In the genomic region with DNA sequence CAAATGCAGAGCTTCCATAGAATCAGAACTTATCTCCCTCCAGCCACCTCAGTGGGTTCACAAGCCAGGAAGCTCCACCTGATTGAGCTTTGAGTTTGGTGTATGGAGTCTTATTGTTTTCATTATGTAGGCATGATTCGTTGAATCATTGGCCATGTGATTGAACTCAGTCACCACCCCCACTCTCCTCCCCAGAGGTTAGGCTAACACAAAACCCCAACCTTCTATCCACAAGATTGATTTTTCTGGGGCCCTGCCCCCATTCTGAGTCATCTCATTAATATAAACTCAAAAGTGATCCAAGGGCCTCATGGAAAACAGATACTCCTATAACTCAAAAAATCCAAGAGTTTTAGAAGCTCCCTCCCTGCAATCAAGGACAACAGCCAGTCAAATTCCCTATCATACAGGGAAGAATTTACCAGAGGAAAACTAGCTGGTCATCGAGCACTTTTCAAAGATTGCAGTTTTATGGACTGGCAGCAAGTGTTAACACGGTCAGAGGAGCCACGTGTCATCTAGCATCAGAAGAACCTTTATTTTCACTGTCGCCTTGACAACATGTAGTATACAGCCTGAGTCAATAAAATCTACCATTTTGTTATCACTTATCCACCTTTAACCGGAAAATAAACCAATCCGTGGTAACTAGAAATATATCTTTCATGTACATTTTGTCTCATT, we compare ENCODE assay signal across 22 cellular contexts. TPM values are rescaled to one million over a fixed set of nuclear protein-coding genes. Genes with fewer than 3 reads are reported as not detected.
DNase-seq lines count a peak whose midpoint lies in the region; ATAC-seq and TF ChIP-seq lines count a peak whose summit lies in the region.
"Had no signal": no experiment of that assay in that cellular context is flagged by ENCODE, and none has a peak within 500 bp of the region (broad histone marks: within the 10 kb centered on the region; RNA-seq: fewer than 3 reads in every experiment).

No MANE protein-coding gene starts in this region.

- H2BK120ac ChIP-seq in IMR-90 (ENCODE audit: low read depth, low read length) = no peak overlapping the region

- H4K20me1 ChIP-seq in IMR-90 (ENCODE audit: insufficient read depth, low read length) = no peaks in the 10 kb centered on the region
- H4K20me1 ChIP-seq: BLaER1 treated with 17β-estradiol and CSF1 and Interleukin-3, amounts not matched to agents 10 nM and 100 nM had no signal

- H3K56ac ChIP-seq in IMR-90 (ENCODE audit: extremely low read depth, insufficient read depth, low read length) = no peak overlapping the region

- ATAC-seq in IMR-90 (ENCODE audit: low read depth) (peak; percentile 69), HG02973 (IDR thresholded peaks at IDR 0.05; ENCODE audit: unreplicated experiment) (no peak), HG03139 (IDR thresholded peaks at IDR 0.05; ENCODE audit: unreplicated experiment) (no peak)
- no peak for ATAC-seq in activated naive CD4-positive, alpha-beta T cell treated with anti-CD3 and anti-CD28 coated beads, Interleukin-2, amount 50 U/mL, for 72 hours
- ATAC-seq: activated T-helper 17 cell treated with anti-CD3 and anti-CD28 coated beads, Interleukin-2, amount 50 U/mL, for 72 hours; heart left ventricle had no signal

- POLR2A ChIA-PET in IMR-90 (lab: Charles Lee; ENCODE audit: unreplicated experiment) = no interaction called here

- no peaks in the 10 kb centered on the region; the same call in 1 of the 2 replicates for H3K27me3 ChIP-seq in IMR-90 (ENCODE audit: control insufficient read depth, insufficient read depth, low read length)
- H3K27me3 ChIP-seq: BLaER1 treated with 17β-estradiol and CSF1 and Interleukin-3, amounts not matched to agents 10 nM and 100 nM; heart left ventricle; Peyer's patch; sigmoid colon; suprapubic skin had no signal

- no peak overlapping the region for H2AFZ ChIP-seq in IMR-90 (replicated peaks; ENCODE audit: low read length, poor library complexity)

- H3K79me1 ChIP-seq in IMR-90 (ENCODE audit: low read depth in 1 of 2, low read length in 2 of 2) = no peaks in the 10 kb centered on the region

- H3K4ac ChIP-seq in IMR-90 (ENCODE audit: low read depth, low read length) = no peak overlapping the region

- 60% methylated on average over 1 of the region's 7 CpGs; no CpG with 5 or more reads in 1 of the 2 experiments for WGBS in IMR-90 (ENCODE audit: extremely low coverage in 2 of 2, insufficient read length in 1 of 2), 2 experiments

- no peaks in the 10 kb centered on the region for H3K36me3 ChIP-seq in IMR-90 (ENCODE audit: control insufficient read depth, insufficient read depth, low read length)
- H3K36me3 ChIP-seq: BLaER1 treated with 17β-estradiol and CSF1 and Interleukin-3, amounts not matched to agents 10 nM and 100 nM; Peyer's patch; suprapubic skin had no signal

- dilution Hi-C loops in IMR-90 (cut with HindIII; ENCODE audit: low sequenced_read_pairs, unreplicated experiment) = no loop called here

- intact Hi-C loops in IMR-90 (cut with micrococcal nuclease) = no loop called here

- CTCF ChIA-PET in IMR-90 (lab: Yijun Ruan, JAX) = interaction anchor here (0.9 kb wide), 1 partner anchor 13 kb away, joined by 3 read pairs; no protein-coding TSS in a partner anchor

- no peak for TF ChIP-seq POLR2A in IMR-90 (IDR thresholded peaks at IDR 0.05; ENCODE audit: low read depth, low read length)

- no peak overlapping the region for H2BK15ac ChIP-seq in IMR-90 (ENCODE audit: low read depth, low read length)

- no peaks in the 10 kb centered on the region for H3K9me1 ChIP-seq in IMR-90 (ENCODE audit: insufficient read depth, low read length)

- H3K9me3 ChIP-seq in IMR-90 (ENCODE audit: control insufficient read depth, insufficient read depth, low read length) = no peaks in the 10 kb centered on the region
- H3K9me3 ChIP-seq: BLaER1 treated with 17β-estradiol and CSF1 and Interleukin-3, amounts not matched to agents 10 nM and 100 nM; heart left ventricle; Peyer's patch; sigmoid colon; suprapubic skin had no signal

- in situ Hi-C loops in IMR-90 (cut with MboI; ENCODE audit: low sequenced_read_pairs) = no loop called here

- H3K27ac ChIP-seq in IMR-90 (ENCODE audit: insufficient read depth, low read length) = no peak overlapping the region
- H3K27ac ChIP-seq: BLaER1 treated with 17β-estradiol and CSF1 and Interleukin-3, amounts not matched to agents 10 nM and 100 nM; heart left ventricle; Peyer's patch; sigmoid colon; suprapubic skin had no signal

- no peaks in the 10 kb centered on the region for H3K4me1 ChIP-seq in IMR-90 (ENCODE audit: control insufficient read depth, insufficient read depth, low read length)
- H3K4me1 ChIP-seq: BLaER1 treated with 17β-estradiol and CSF1 and Interleukin-3, amounts not matched to agents 10 nM and 100 nM; Peyer's patch; suprapubic skin had no signal

- no peak overlapping the region for H2AK9ac ChIP-seq in IMR-90 (replicated peaks; ENCODE audit: low read depth, low read length, poor library complexity)

- no peak overlapping the region for H4K8ac ChIP-seq in IMR-90 (ENCODE audit: low read depth in 2 of 2, low read length in 2 of 2)

- H3K9ac ChIP-seq in IMR-90 (ENCODE audit: low read depth, low read length) = no peak overlapping the region
- H3K9ac ChIP-seq: BLaER1 treated with 17β-estradiol and CSF1 and Interleukin-3, amounts not matched to agents 10 nM and 100 nM had no signal

- H2AK5ac ChIP-seq in IMR-90 (ENCODE audit: low read depth, low read length) = no peak overlapping the region

- no peak overlapping the region for H3K23ac ChIP-seq in IMR-90 (ENCODE audit: low read depth, low read length)

- no peak overlapping the region for H3K4me3 ChIP-seq in IMR-90 (ENCODE audit: insufficient read depth, low read depth, low read length)
- H3K4me3 ChIP-seq: BLaER1 treated with 17β-estradiol and CSF1 and Interleukin-3, amounts not matched to agents 10 nM and 100 nM; heart left ventricle; Peyer's patch; sigmoid colon; suprapubic skin had no signal

- TF ChIP-seq RAD21 in IMR-90 (IDR thresholded peaks at IDR 0.05; ENCODE audit: low read length) = no peak

- H3K36me3 Mint-ChIP-seq in activated naive CD4-positive, alpha-beta T cell treated with anti-CD3 and anti-CD28 coated beads, Interleukin-2, amount 50 U/mL, for 72 hours = no peaks in the 10 kb centered on the region
- H3K36me3 Mint-ChIP-seq: IgD-negative memory B cell had no signal

- no peak overlapping the region for H3K14ac ChIP-seq in IMR-90 (replicated peaks; ENCODE audit: low read depth, low read length)

- H4K5ac ChIP-seq in IMR-90 (ENCODE audit: low read depth, low read length) = no peak overlapping the region

- no peak overlapping the region for H2BK5ac ChIP-seq in IMR-90 (ENCODE audit: low read depth, low read length, poor library complexity, severe bottlenecking)

- no peaks in the 10 kb centered on the region for H3K9me3 Mint-ChIP-seq in activated naive CD4-positive, alpha-beta T cell treated with anti-CD3 and anti-CD28 coated beads, Interleukin-2, amount 50 U/mL, for 72 hours

- BruUV-seq in IMR-90 (replicated peaks; lab: Mats Ljungman, UMichigan) = no TSS peak

- H2BK20ac ChIP-seq in IMR-90 (ENCODE audit: low read depth, low read length) = no peak overlapping the region

- H3K4me2 ChIP-seq in IMR-90 (ENCODE audit: low read depth, low read length) = no peak overlapping the region
- H3K4me2 ChIP-seq: BLaER1 treated with 17β-estradiol and CSF1 and Interleukin-3, amounts not matched to agents 10 nM and 100 nM had no signal

- DNase-seq in COLO829 (ENCODE audit: low spot score) = peak; percentile 48
- peak; percentile 77 for DNase-seq in IMR-90
- peak; percentile 45 for DNase-seq in fibroblast of gingiva (ENCODE audit: low read depth)
- DNase-seq in mucosa of gallbladder (ENCODE audit: low spot score) = peak; percentile 71
- DNase-seq in activated naive CD4-positive, alpha-beta T cell treated with anti-CD3 and anti-CD28 coated beads, Interleukin-2, amount 50 U/mL, for 72 hours (ENCODE audit: low spot score in 2 of 2) = no peak
- DNase-seq: activated CD8-positive, alpha-beta memory T cell treated with anti-CD3 and anti-CD28 coated beads for 24 hours; amniotic stem cell; heart left ventricle; HFFc6; islet precursor cell; NCI-H1048; NCI-H82; occipital lobe; Peyer's patch; sigmoid colon; stimulated activated CD4-positive, alpha-beta T cell treated with anti-CD3 and anti-CD28 coated beads, Interleukin-4, amount 100 ng/mL, for 1 hour had no signal

- no peak for TF ChIP-seq CTCF in IMR-90 (conservative IDR thresholded peaks at IDR 0.05; ENCODE audit: low read depth, low read length)

- H4K91ac ChIP-seq in IMR-90 (ENCODE audit: insufficient read depth, low read depth, low read length) = no peak overlapping the region

- H3K18ac ChIP-seq in IMR-90 (ENCODE audit: low read depth, low read length) = no peak overlapping the region

- no peak overlapping the region for H3K27ac Mint-ChIP-seq in activated naive CD4-positive, alpha-beta T cell treated with anti-CD3 and anti-CD28 coated beads, Interleukin-2, amount 50 U/mL, for 72 hours
- H3K27ac Mint-ChIP-seq: activated T-helper 17 cell treated with anti-CD3 and anti-CD28 coated beads, Interleukin-2, amount 50 U/mL, for 72 hours; HFFc6; IgD-negative memory B cell had no signal

TF ChIP-seq in IMR-90, 13 proteins besides CTCF, POLR2A, EP300 and RAD21:
- TF ChIP-seq, protein P1, sequence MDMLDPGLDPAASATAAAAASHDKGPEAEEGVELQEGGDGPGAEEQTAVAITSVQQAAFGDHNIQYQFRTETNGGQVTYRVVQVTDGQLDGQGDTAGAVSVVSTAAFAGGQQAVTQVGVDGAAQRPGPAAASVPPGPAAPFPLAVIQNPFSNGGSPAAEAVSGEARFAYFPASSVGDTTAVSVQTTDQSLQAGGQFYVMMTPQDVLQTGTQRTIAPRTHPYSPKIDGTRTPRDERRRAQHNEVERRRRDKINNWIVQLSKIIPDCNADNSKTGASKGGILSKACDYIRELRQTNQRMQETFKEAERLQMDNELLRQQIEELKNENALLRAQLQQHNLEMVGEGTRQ (IDR thresholded peaks at IDR 0.05; ENCODE audit: low read depth, low read length) = peak; percentile 46; the same call in 1 of the 2 replicates
- TF ChIP-seq RCOR1 (IDR thresholded peaks at IDR 0.05; ENCODE audit: insufficient replicate concordance, low read length) (no peak), RFX5 (IDR thresholded peaks at IDR 0.05; ENCODE audit: low read depth, low read length) (no peak)

RNA-seq across cellular contexts. Expression of a gene that starts 35.9 kb away (rescaled TPM):
- total RNA-seq in IMR-90 (2012; rRNA removed) (2.8 and 2.9 TPM in 2 replicates), mucosa of gallbladder (13.5 TPM)
- polyA plus RNA-seq in IMR-90 (2012; rRNA removed) = 2.6 and 3.8 TPM in 2 replicates
- polyA plus RNA-seq in IMR-90 (2012; cell fraction: cytosol; rRNA removed) = 0.90 and 1.3 TPM in 2 replicates
- 0.49 and 4.4 TPM in 2 replicates for polyA plus RNA-seq in IMR-90 (2012; cell fraction: nucleus; rRNA removed; ENCODE audit: low replicate concordance)
- under 1 TPM; 0.20 to 0.27 TPM for total RNA-seq in activated naive CD4-positive, alpha-beta T cell treated with anti-CD3 and anti-CD28 coated beads, Interleukin-2, amount 50 U/mL, for 72 hours

RNA-seq across cellular contexts. Expression of a gene that starts 56.3 kb away (rescaled TPM):
- total RNA-seq in IMR-90 (2012; rRNA removed) (0.28 and 0.54 TPM in 2 replicates), mucosa of gallbladder (20.0 TPM)
- polyA plus RNA-seq in IMR-90 (2012; rRNA removed) = 0.11 and 0.19 TPM in 2 replicates
- polyA plus RNA-seq in IMR-90 (2012; cell fraction: cytosol; rRNA removed) = 0.05 and 0.10 TPM in 2 replicates
- polyA plus RNA-seq in IMR-90 (2012; cell fraction: nucleus; rRNA removed; ENCODE audit: low replicate concordance) = 0.07 and 0.25 TPM in 2 replicates
- not detected for total RNA-seq in activated naive CD4-positive, alpha-beta T cell treated with anti-CD3 and anti-CD28 coated beads, Interleukin-2, amount 50 U/mL, for 72 hours
- total RNA-seq: activated T-helper 17 cell treated with anti-CD3 and anti-CD28 coated beads, Interleukin-2, amount 50 U/mL, for 72 hours; HFFc6 had no signal
- polyA plus RNA-seq: IgD-negative memory B cell had no signal

Comparison
In these comparisons a context has a peak if more than half of its experiments do, and no peak if none do; other contexts are left out.
1. DNase-seq: peak in COLO829 (single experiment), IMR-90 (single experiment), fibroblast of gingiva (single experiment) and mucosa of gallbladder (single experiment); none in activated naive CD4-positive, alpha-beta T cell treated with anti-CD3 and anti-CD28 coated beads, Interleukin-2, amount 50 U/mL, for 72 hours (0 of 2).
2. RNA of a gene that starts 56.3 kb away (total RNA-seq): 20.0 TPM in mucosa of gallbladder (single experiment); 0.28 to 0.54 TPM in IMR-90 and not detected in activated naive CD4-positive, alpha-beta T cell treated with anti-CD3 and anti-CD28 coated beads, Interleukin-2, amount 50 U/mL, for 72 hours; every median in the first group is over 10 times any median in the second.